26 cellular contexts compared by ENCODE assay signal in genomic region chr4:64870558-64870957, GRCh38.
"Had no signal": no experiment of that assay in that cellular context is flagged by ENCODE, and none has a peak within 500 bp of the region (broad histone marks: within the 10 kb centered on the region; RNA-seq: fewer than 3 reads in every experiment).

No MANE protein-coding gene starts in this region.

- H3K27ac ChIP-seq: stomach, suprapubic skin, testis, thoracic aorta, thyroid gland, tibial artery, tibial nerve, transverse colon, upper lobe of left lung, upper lobe of right lung, uterus, vagina had no signal

- H3K27me3 ChIP-seq: stomach, suprapubic skin, testis, thyroid gland, tibial artery, tibial nerve, transverse colon, upper lobe of left lung, upper lobe of right lung, uterus, vagina had no signal

- ATAC-seq: stimulated activated effector memory CD8-positive, alpha-beta T cell treated with anti-CD3 and anti-CD28 coated beads, Interleukin-12 subunit alpha, Interleukin-12 subunit beta, amount 100 ng/mL, for 72 hours; stimulated activated memory B cell treated with anti-CD40 and anti-IgM and Interleukin-4, amounts not matched to agents 10 μg/mL and 1 μg/mL and 100 μg/mL, for 72 hours; stimulated activated naive B cell treated with anti-CD40 and anti-IgM and Interleukin-4, amounts not matched to agents 10 μg/mL and 1 μg/mL and 100 μg/mL, for 72 hours; stimulated activated naive CD8-positive, alpha-beta T cell treated with anti-CD3 and anti-CD28 coated beads, Interleukin-15, amount 100 ng/mL, for 72 hours; stimulated activated naive CD8-positive, alpha-beta T cell treated with anti-CD3 and anti-CD28 coated beads, Interleukin-15, Interleukin-2, amounts not matched to agents 100 U/mL and 50 U/mL, for 24 hours; upper lobe of right lung had no signal

- H3K4me3 ChIP-seq: stomach, suprapubic skin, testis, thoracic aorta, thyroid gland, tibial artery, tibial nerve, transverse colon, upper lobe of left lung, upper lobe of right lung, uterus, vagina had no signal

- H3K9me3 ChIP-seq: suprapubic skin, testis, thoracic aorta, thyroid gland, tibial artery, tibial nerve, transverse colon, upper lobe of left lung, upper lobe of right lung, uterus, vagina had no signal

- H3K36me3 ChIP-seq: stomach, suprapubic skin, thoracic aorta, thyroid gland, tibial artery, tibial nerve, transverse colon, upper lobe of left lung, upper lobe of right lung, uterus, vagina had no signal

- DNase-seq: stimulated activated CD4-positive, alpha-beta T cell treated with anti-CD3 and anti-CD28 coated beads, Interleukin-2, amount 100 ng/mL, for 48 hours; stimulated activated CD4-positive, alpha-beta T cell treated with anti-CD3 and anti-CD28 coated beads, Interleukin-4, amount 100 ng/mL, for 1 hour; stimulated activated CD4-positive, alpha-beta T cell treated with anti-CD3 and anti-CD28 coated beads, Interleukin-4, amount 100 ng/mL, for 24 hours; stimulated activated CD4-positive, alpha-beta T cell treated with anti-CD3 and anti-CD28 coated beads, Interleukin-4, amount 100 ng/mL, for 4 hours; stimulated activated CD8-positive, alpha-beta memory T cell treated with anti-CD3 and anti-CD28 coated beads, Interleukin-4, amount 100 ng/mL, for 48 hours; stimulated activated naive B cell treated with anti-CD40 and anti-IgM and Interleukin-4, amounts not matched to agents 10 μg/mL and 1 μg/mL and 100 μg/mL, for 72 hours; stimulated activated naive CD4-positive, alpha-beta T cell; stimulated activated naive CD4-positive, alpha-beta T cell treated with Interleukin-2 at 50 U/mL for 16 hours; stimulated activated naive CD8-positive, alpha-beta T cell treated with anti-CD3 and anti-CD28 coated beads, Interleukin-15, amount 100 ng/mL, for 72 hours; stimulated activated naive CD8-positive, alpha-beta T cell treated with anti-CD3 and anti-CD28 coated beads, Interleukin-15, Interleukin-2, amounts not matched to agents 100 U/mL and 50 U/mL, for 24 hours; stomach; substantia nigra; testis; thyroid gland; tibial artery; transverse colon; trophoblast cell; upper lobe of left lung; upper lobe of right lung; uterus had no signal
